Comparison of ENCODE assay signal across 21 cellular contexts in the genomic region with DNA sequence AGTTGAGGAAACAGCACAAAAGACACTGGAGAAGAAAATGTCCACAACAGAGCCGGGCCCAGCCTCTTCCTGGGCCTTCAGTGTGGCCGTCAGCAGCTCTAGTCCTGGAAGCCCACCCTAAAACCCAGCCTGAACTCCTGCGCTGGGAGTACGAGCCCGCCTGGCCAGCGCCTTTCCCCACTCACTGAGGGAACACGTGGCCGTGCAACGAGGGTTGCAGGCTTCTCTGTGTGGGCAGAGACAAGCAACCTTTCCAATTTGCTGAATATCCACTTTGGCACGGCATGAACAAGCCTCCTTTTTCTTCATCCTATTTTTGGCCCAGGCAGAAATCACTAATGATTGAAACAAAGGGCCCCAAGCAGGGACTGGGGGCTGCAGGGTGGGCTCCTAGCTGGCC.
"Had no signal": no experiment of that assay in that cellular context is flagged by ENCODE, and none has a peak within 500 bp of the region (broad histone marks: within the 10 kb centered on the region; RNA-seq: fewer than 3 reads in every experiment).

No MANE protein-coding gene starts in this region.

- H3K36me3 ChIP-seq: lower lobe of right lung, thyroid gland had no signal

- H3K36me3 Mint-ChIP-seq: natural killer cell treated with Interleukin-12 subunit alpha and Interleukin-12 subunit beta and Interleukin-15 and Interleukin-18, amount 100 ng/mL, for 72 hours had no signal

- H3K9me3 ChIP-seq: left lung, lower lobe of right lung, sigmoid colon, thyroid gland, upper lobe of right lung had no signal

- H3K4me3 ChIP-seq: coronary artery, left lung, lower lobe of right lung, sigmoid colon, skin epidermis, thyroid gland, upper lobe of right lung had no signal

- DNase-seq: effector CD4-positive, alpha-beta T cell; endodermal cell; erythroblast; foreskin keratinocyte; immature natural killer cell; left lung; lower lobe of right lung; sigmoid colon; stimulated activated CD4-positive, alpha-beta T cell treated with anti-CD3 and anti-CD28 coated beads, Interleukin-2, amount 100 ng/mL, for 24 hours; stimulated activated CD4-positive, alpha-beta T cell treated with anti-CD3 and anti-CD28 coated beads, Interleukin-4, amount 100 ng/mL, for 4 hours; stimulated activated naive B cell treated with anti-CD40 and anti-IgM and Interleukin-4, amounts not matched to agents 10 μg/mL and 1 μg/mL and 100 μg/mL, for 72 hours; stimulated activated naive CD8-positive, alpha-beta T cell treated with anti-CD3 and anti-CD28 coated beads, Interleukin-15, amount 100 ng/mL, for 72 hours; thyroid gland; upper lobe of right lung had no signal

- FAIRE-seq: endothelial cell of umbilical vein, keratinocyte had no signal

- H3K4me1 Mint-ChIP-seq: memory B cell; stimulated activated naive B cell treated with anti-CD40 and anti-IgM and Interleukin-4, amounts not matched to agents 10 μg/mL and 1 μg/mL and 100 μg/mL, for 72 hours had no signal

- ATAC-seq: foreskin keratinocyte; left lung; natural killer cell treated with Interleukin-12 subunit alpha and Interleukin-12 subunit beta and Interleukin-15 and Interleukin-18, amount 100 ng/mL, for 72 hours; stimulated activated naive B cell treated with anti-CD40 and anti-IgM and Interleukin-4, amounts not matched to agents 10 μg/mL and 1 μg/mL and 100 μg/mL, for 72 hours; stimulated activated naive CD8-positive, alpha-beta T cell treated with anti-CD3 and anti-CD28 coated beads, Interleukin-15, amount 100 ng/mL, for 72 hours; upper lobe of right lung had no signal

- H3K9me3 Mint-ChIP-seq: endodermal cell; immature natural killer cell; natural killer cell treated with Interleukin-12 subunit alpha and Interleukin-12 subunit beta and Interleukin-15 and Interleukin-18, amount 100 ng/mL, for 72 hours had no signal

- H3K4me1 ChIP-seq: left lung, lower lobe of right lung, sigmoid colon, thyroid gland, upper lobe of right lung had no signal

- H3K27me3 Mint-ChIP-seq: memory B cell; natural killer cell treated with Interleukin-12 subunit alpha and Interleukin-12 subunit beta and Interleukin-15 and Interleukin-18, amount 100 ng/mL, for 72 hours; stimulated activated naive B cell treated with anti-CD40 and anti-IgM and Interleukin-4, amounts not matched to agents 10 μg/mL and 1 μg/mL and 100 μg/mL, for 72 hours; stimulated activated naive CD8-positive, alpha-beta T cell treated with anti-CD3 and anti-CD28 coated beads, Interleukin-15, amount 100 ng/mL, for 72 hours had no signal

- H3K27ac Mint-ChIP-seq: endodermal cell; immature natural killer cell; memory B cell; mesothelial cell of epicardium; natural killer cell treated with Interleukin-12 subunit alpha and Interleukin-12 subunit beta and Interleukin-15 and Interleukin-18, amount 100 ng/mL, for 72 hours; stimulated activated naive B cell treated with anti-CD40 and anti-IgM and Interleukin-4, amounts not matched to agents 10 μg/mL and 1 μg/mL and 100 μg/mL, for 72 hours had no signal

- H3K4me3 Mint-ChIP-seq: endodermal cell; immature natural killer cell; memory B cell; mesothelial cell of epicardium; natural killer cell treated with Interleukin-12 subunit alpha and Interleukin-12 subunit beta and Interleukin-15 and Interleukin-18, amount 100 ng/mL, for 72 hours; stimulated activated naive B cell treated with anti-CD40 and anti-IgM and Interleukin-4, amounts not matched to agents 10 μg/mL and 1 μg/mL and 100 μg/mL, for 72 hours; stimulated activated naive CD8-positive, alpha-beta T cell treated with anti-CD3 and anti-CD28 coated beads, Interleukin-15, amount 100 ng/mL, for 72 hours had no signal

- H3K27me3 ChIP-seq: foreskin keratinocyte, left lung, sigmoid colon, thyroid gland, upper lobe of right lung had no signal

- H3K27ac ChIP-seq: coronary artery, foreskin keratinocyte, left lung, lower lobe of right lung, sigmoid colon, thyroid gland, upper lobe of right lung had no signal
